Comparison of ENCODE assay signal across 20 cellular contexts in the genomic region with DNA sequence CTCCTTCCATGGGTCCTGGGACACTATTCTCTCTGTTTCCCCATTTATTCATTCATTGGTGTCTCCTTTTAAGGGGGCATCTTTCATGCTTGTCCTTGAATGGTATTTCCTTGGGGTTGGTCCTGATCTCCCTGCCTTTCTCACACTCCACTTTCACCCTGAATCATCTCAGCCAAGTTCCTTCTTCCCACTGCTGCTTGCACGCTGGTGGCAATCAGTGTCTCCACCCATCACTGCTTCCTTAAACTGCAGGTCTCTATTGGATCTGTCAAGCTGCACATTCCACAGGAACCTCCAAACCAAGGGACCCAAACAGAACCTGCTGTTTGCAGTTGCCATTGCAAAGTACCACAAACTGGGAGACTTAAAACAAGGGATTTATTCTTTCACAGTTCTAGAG.
"Had no signal": no experiment of that assay in that cellular context is flagged by ENCODE, and none has a peak within 500 bp of the region (broad histone marks: within the 10 kb centered on the region; RNA-seq: fewer than 3 reads in every experiment).

No MANE protein-coding gene starts in this region.

- H3K4me1 Mint-ChIP-seq: activated B cell treated with CpG ODN at 0.5 μM for 24 hours; activated naive CD4-positive, alpha-beta T cell treated with anti-CD3 and anti-CD28 coated beads, Interleukin-2, amount 10 ng/mL, durations not matched to agents 7 days and 5 days had no signal

- H3K27ac ChIP-seq: foreskin keratinocyte, prostate gland, spleen, thoracic aorta had no signal

- H3K36me3 ChIP-seq: prostate gland, spleen, thoracic aorta had no signal

- H3K4me3 ChIP-seq: prostate gland, spleen, thoracic aorta had no signal

- H3K4me1 ChIP-seq: foreskin keratinocyte, prostate gland had no signal

- ATAC-seq: foreskin keratinocyte; naive thymus-derived CD8-positive, alpha-beta T cell had no signal

- DNase-seq: activated B cell treated with CpG ODN at 0.5 μM for 24 hours; activated CD4-positive, alpha-beta memory T cell treated with anti-CD3 and anti-CD28 coated beads for 36 hours; activated CD4-positive, alpha-beta T cell treated with anti-CD3 and anti-CD28 coated beads for 4 hours; activated naive CD4-positive, alpha-beta T cell treated with anti-CD3 and anti-CD28 coated beads, Interleukin-2, amount 10 ng/mL, durations not matched to agents 7 days and 5 days; activated T-cell treated with anti-CD3 and anti-CD28 coated beads, Interleukin-2, amount 50 U/mL, for 48 hours; amygdala; cerebellar nuclear complex; cortex of kidney; effector CD4-positive, alpha-beta T cell; erythroblast; foreskin keratinocyte; naive thymus-derived CD8-positive, alpha-beta T cell; spleen; stimulated activated CD4-positive, alpha-beta T cell treated with anti-CD3 and anti-CD28 coated beads, Interleukin-4, amount 100 ng/mL, for 24 hours; stimulated activated naive CD4-positive, alpha-beta T cell treated with Interleukin-2 at 50 U/mL for 16 hours; T1000 had no signal

- H3K27me3 ChIP-seq: foreskin keratinocyte had no signal

- H3K27me3 Mint-ChIP-seq: activated CD4-positive, alpha-beta memory T cell treated with anti-CD3 and anti-CD28 coated beads for 36 hours had no signal

- H3K27ac Mint-ChIP-seq: activated B cell treated with CpG ODN at 0.5 μM for 24 hours; activated CD4-positive, alpha-beta memory T cell treated with anti-CD3 and anti-CD28 coated beads for 36 hours; activated naive CD4-positive, alpha-beta T cell treated with anti-CD3 and anti-CD28 coated beads, Interleukin-2, amount 10 ng/mL, durations not matched to agents 7 days and 5 days; T-helper 1 cell treated with Interleukin-12 subunit alpha and Interleukin-12 subunit beta and Interleukin-4 antibody, amounts not matched to agents 30 μg/mL and 1 μg/mL, for 36 hours; type B pancreatic cell had no signal

- H3K36me3 Mint-ChIP-seq: activated CD4-positive, alpha-beta memory T cell treated with anti-CD3 and anti-CD28 coated beads for 36 hours; activated naive CD4-positive, alpha-beta T cell treated with anti-CD3 and anti-CD28 coated beads, Interleukin-2, amount 10 ng/mL, durations not matched to agents 7 days and 5 days; type B pancreatic cell had no signal

- H3K9me3 ChIP-seq: prostate gland had no signal

- H3K4me3 Mint-ChIP-seq: activated B cell treated with CpG ODN at 0.5 μM for 24 hours; activated CD4-positive, alpha-beta memory T cell treated with anti-CD3 and anti-CD28 coated beads for 36 hours; activated naive CD4-positive, alpha-beta T cell treated with anti-CD3 and anti-CD28 coated beads, Interleukin-2, amount 10 ng/mL, durations not matched to agents 7 days and 5 days; T-helper 1 cell treated with Interleukin-12 subunit alpha and Interleukin-12 subunit beta and Interleukin-4 antibody, amounts not matched to agents 30 μg/mL and 1 μg/mL, for 36 hours; type B pancreatic cell had no signal
